In genomic region chr17:31508310-31509094, GRCh38 we compare ENCODE assay signal across 8 cellular contexts.
DNase-seq lines count a peak whose midpoint lies in the region; ATAC-seq lines count a peak whose summit lies in the region.

No MANE protein-coding gene starts in this region.

- no peaks in the 10 kb centered on the region for H3K36me3 ChIP-seq in BLaER1 treated with 17β-estradiol and CSF1 and Interleukin-3, amounts not matched to agents 10 nM and 100 nM

- no peaks in the 10 kb centered on the region for H3K9me3 ChIP-seq in BLaER1 treated with 17β-estradiol and CSF1 and Interleukin-3, amounts not matched to agents 10 nM and 100 nM (replicated peaks in 1 of 11)

- peak overlapping the region; percentile 31 to 65 (median 48); a peak in 19 of 20 replicates for H3K4me3 ChIP-seq in BLaER1 treated with 17β-estradiol and CSF1 and Interleukin-3, amounts not matched to agents 10 nM and 100 nM

- H3K27ac ChIP-seq in BLaER1 treated with 17β-estradiol and CSF1 and Interleukin-3, amounts not matched to agents 10 nM and 100 nM, result peak overlapping the region in 9 of 11 experiments; percentile 36 to 80 (median 70); a peak in 18 of 22 replicates

- peak overlapping the region; percentile 90 to 99 (median 95) for H3K4me2 ChIP-seq in BLaER1 treated with 17β-estradiol and CSF1 and Interleukin-3, amounts not matched to agents 10 nM and 100 nM

- DNase-seq in activated CD4-positive, alpha-beta T cell treated with anti-CD3 and anti-CD28 coated beads, Interleukin-2, amount 50 U/mL, for 1 hour, result peak; percentile 57
- peak; percentile 39 for DNase-seq in stimulated activated CD4-positive, alpha-beta T cell treated with anti-CD3 and anti-CD28 coated beads, Interleukin-2, amount 100 ng/mL, for 4 hours (ENCODE audit: low read depth)
- DNase-seq in NCI-H2171 treated with DMSO at 0.1 percent for 48 hours (lab: John Stamatoyannopoulos, UW), result no peak
- no peak for DNase-seq in A172 (ENCODE audit: low spot score)

- peaks cover 0 to 10% (median 0%) of the 10 kb centered on the region in 11 experiments; a peak in 2 of 22 replicates for H3K27me3 ChIP-seq in BLaER1 treated with 17β-estradiol and CSF1 and Interleukin-3, amounts not matched to agents 10 nM and 100 nM

- peak overlapping the region; percentile 8 to 73 (median 64); a peak in 20 of 22 replicates for H3K9ac ChIP-seq in BLaER1 treated with 17β-estradiol and CSF1 and Interleukin-3, amounts not matched to agents 10 nM and 100 nM

- ATAC-seq in GM19351 (IDR thresholded peaks at IDR 0.05; ENCODE audit: unreplicated experiment) (peak; percentile 76), HG03460 (IDR thresholded peaks at IDR 0.05; ENCODE audit: unreplicated experiment) (peak; percentile 67), esophagus mucosa (peak; percentile 20)

- H4K20me1 ChIP-seq in BLaER1 treated with 17β-estradiol and CSF1 and Interleukin-3, amounts not matched to agents 10 nM and 100 nM, result peaks cover 0 to 17% (median 0%) of the 10 kb centered on the region in 11 experiments; a peak in 4 of 22 replicates

- H3K4me1 ChIP-seq in BLaER1 treated with 17β-estradiol and CSF1 and Interleukin-3, amounts not matched to agents 10 nM and 100 nM, result peaks cover 49 to 74% (median 64%) of the 10 kb centered on the region in 10 experiments

Comparison
In these comparisons a context has a peak if more than half of its experiments do, and no peak if none do; other contexts are left out.
1. ATAC-seq: peak in every context shown above with its lines; median percentile 76 in GM19351; 67 in HG03460; 20 in esophagus mucosa.
2. DNase-seq: peak in activated CD4-positive, alpha-beta T cell treated with anti-CD3 and anti-CD28 coated beads, Interleukin-2, amount 50 U/mL, for 1 hour (single experiment) and stimulated activated CD4-positive, alpha-beta T cell treated with anti-CD3 and anti-CD28 coated beads, Interleukin-2, amount 100 ng/mL, for 4 hours (single experiment); none in NCI-H2171 treated with DMSO at 0.1 percent for 48 hours (single experiment) and A172 (single experiment).